In genomic region chr3:114127517-114127916, GRCh38 we compare ENCODE assay signal across 14 cellular contexts. TPM values are rescaled to one million over a fixed set of nuclear protein-coding genes. Genes with fewer than 3 reads are reported as not detected.
DNase-seq lines count a peak whose midpoint lies in the region; ATAC-seq and TF ChIP-seq lines count a peak whose summit lies in the region.
"Had no signal": no experiment of that assay in that cellular context is flagged by ENCODE, and none has a peak within 500 bp of the region (broad histone marks: within the 10 kb centered on the region; RNA-seq: fewer than 3 reads in every experiment).

No MANE protein-coding gene starts in this region.

- H2AFZ ChIP-seq in trophoblast cell (ENCODE audit: insufficient read depth, low read length, poor library complexity) = no peak overlapping the region

- H4K91ac ChIP-seq in trophoblast cell (ENCODE audit: low read depth, low read length) = no peak overlapping the region

- no peak overlapping the region for H2BK120ac ChIP-seq in trophoblast cell (ENCODE audit: insufficient read depth, low read length, poor library complexity)

- no peak overlapping the region for H2BK5ac ChIP-seq in trophoblast cell (ENCODE audit: low read depth, low read length, poor library complexity)

- no peak overlapping the region for H4K12ac ChIP-seq in trophoblast cell (ENCODE audit: low read depth, low read length)

- H4K8ac ChIP-seq in trophoblast cell (ENCODE audit: low read depth, low read length) = no peak overlapping the region

- H3K4me3 ChIP-seq in adipocyte (ENCODE audit: low read length) (no peak overlapping the region), fibroblast of pulmonary artery (replicated peaks; ENCODE audit: low read depth, low read length) (no peak overlapping the region), trophoblast cell (ENCODE audit: low read depth, low read length) (no peak overlapping the region), H7 (ENCODE audit: insufficient read depth, low read depth, low read length) (no peak overlapping the region)

- no peak for TF ChIP-seq CTCF in fibroblast of pulmonary artery (IDR thresholded peaks at IDR 0.05; ENCODE audit: low read length, missing control alignments)

- H3K4me2 ChIP-seq in trophoblast cell (ENCODE audit: low read length) = no peak overlapping the region

- H3K4me1 ChIP-seq in adipocyte (ENCODE audit: control insufficient read depth, insufficient read depth, low read length) (peaks cover 10% of the 10 kb centered on the region), trophoblast cell (ENCODE audit: control insufficient read depth in 1 of 2, insufficient read depth in 2 of 2, low read length in 2 of 2) (peaks cover 0 to 4% of the 10 kb centered on the region in 2 experiments)

- POLR2A ChIA-PET in activated CD8-positive, alpha-beta T cell treated with anti-CD3 and anti-CD28 coated beads, Interleukin-2, amount 10 ng/mL, durations not matched to agents 7 days and 5 days (lab: Charles Lee) = no interaction called here

- H3K18ac ChIP-seq in trophoblast cell (ENCODE audit: low read length) = no peak overlapping the region

- H3K36me3 Mint-ChIP-seq in activated CD8-positive, alpha-beta T cell treated with anti-CD3 and anti-CD28 coated beads, Interleukin-2, amount 10 ng/mL, durations not matched to agents 7 days and 5 days (ENCODE audit: low read depth) = no peaks in the 10 kb centered on the region
- H3K36me3 Mint-ChIP-seq: CD4-positive, alpha-beta memory T cell had no signal

- H3K9me3 ChIP-seq in adipocyte (ENCODE audit: control insufficient read depth, low read length) = no peaks in the 10 kb centered on the region
- H3K9me3 ChIP-seq in trophoblast cell (ENCODE audit: insufficient read depth, low read depth, low read length) = no peaks in the 10 kb centered on the region
- H3K9me3 ChIP-seq: BE2C had no signal

- H3K4me3 Mint-ChIP-seq in activated CD8-positive, alpha-beta T cell treated with anti-CD3 and anti-CD28 coated beads, Interleukin-2, amount 10 ng/mL, durations not matched to agents 7 days and 5 days = no peak overlapping the region
- H3K4me3 Mint-ChIP-seq: CD4-positive, alpha-beta memory T cell had no signal

- H3K36me3 ChIP-seq in adipocyte (ENCODE audit: control insufficient read depth, insufficient read depth, low read length, severe bottlenecking) (no peaks in the 10 kb centered on the region), trophoblast cell (ENCODE audit: control insufficient read depth in 1 of 2, insufficient read depth in 2 of 2, low read length in 2 of 2) (no peaks in the 10 kb centered on the region), H7 (replicated peaks; ENCODE audit: control insufficient read depth, insufficient read depth, low read length) (no peaks in the 10 kb centered on the region)
- H3K36me3 ChIP-seq: BE2C had no signal

- no peak overlapping the region for H3K4ac ChIP-seq in trophoblast cell (ENCODE audit: low read depth, low read length)

- DNase-seq in H4 (ENCODE audit: low spot score) (peak; percentile 51), adipocyte (ENCODE audit: low read depth) (peak; percentile 19), fibroblast of pulmonary artery (ENCODE audit: low read depth) (peak; percentile 34), trophoblast cell (peak; percentile 21 to 90), H7 (no peak)
- no peak for DNase-seq in activated CD8-positive, alpha-beta T cell treated with anti-CD3 and anti-CD28 coated beads, Interleukin-2, amount 10 ng/mL, durations not matched to agents 7 days and 5 days
- DNase-seq: BE2C; CD4-positive, alpha-beta memory T cell; DMS153; DMS79 treated with DMSO at 0.1 percent for 48 hours; GDM1 had no signal

- H3K9ac ChIP-seq in adipocyte (ENCODE audit: low read length) = no peak overlapping the region
- no peak overlapping the region for H3K9ac ChIP-seq in trophoblast cell (ENCODE audit: low read length)

- H3K4me1 Mint-ChIP-seq in activated CD8-positive, alpha-beta T cell treated with anti-CD3 and anti-CD28 coated beads, Interleukin-2, amount 10 ng/mL, durations not matched to agents 7 days and 5 days (ENCODE audit: low read depth) = no peaks in the 10 kb centered on the region
- H3K4me1 Mint-ChIP-seq: CD4-positive, alpha-beta memory T cell had no signal

- H3K27ac ChIP-seq in trophoblast cell (ENCODE audit: low read depth, low read length) = no peak overlapping the region
- H3K27ac ChIP-seq: C4-2B had no signal

- H3K23ac ChIP-seq in trophoblast cell (ENCODE audit: low read length) = no peak overlapping the region

- H3K79me2 ChIP-seq in trophoblast cell (ENCODE audit: control insufficient read depth, insufficient read depth, low read length, poor library complexity) = no peaks in the 10 kb centered on the region

- H3K27ac Mint-ChIP-seq in activated CD8-positive, alpha-beta T cell treated with anti-CD3 and anti-CD28 coated beads, Interleukin-2, amount 10 ng/mL, durations not matched to agents 7 days and 5 days = no peak overlapping the region
- H3K27ac Mint-ChIP-seq: CD4-positive, alpha-beta memory T cell had no signal

- no peak overlapping the region for H2BK12ac ChIP-seq in trophoblast cell (ENCODE audit: low read length)

- no peaks in the 10 kb centered on the region for H3K9me3 Mint-ChIP-seq in activated CD8-positive, alpha-beta T cell treated with anti-CD3 and anti-CD28 coated beads, Interleukin-2, amount 10 ng/mL, durations not matched to agents 7 days and 5 days (ENCODE audit: insufficient read depth)

- ATAC-seq in activated CD8-positive, alpha-beta T cell treated with anti-CD3 and anti-CD28 coated beads, Interleukin-2, amount 10 ng/mL, durations not matched to agents 7 days and 5 days = no peak
- ATAC-seq in HG03460 (IDR thresholded peaks at IDR 0.05; ENCODE audit: unreplicated experiment) = no peak

- H3K27me3 Mint-ChIP-seq in activated CD8-positive, alpha-beta T cell treated with anti-CD3 and anti-CD28 coated beads, Interleukin-2, amount 10 ng/mL, durations not matched to agents 7 days and 5 days (ENCODE audit: low read depth) = peaks cover 3% of the 10 kb centered on the region
- H3K27me3 Mint-ChIP-seq: CD4-positive, alpha-beta memory T cell had no signal

- WGBS in trophoblast cell (ENCODE audit: extremely low coverage, insufficient coverage, insufficient read length) = no CpG with 5 or more reads among the region's 3 CpGs

- H3K14ac ChIP-seq in trophoblast cell (ENCODE audit: low read length) = no peak overlapping the region

- H2AK5ac ChIP-seq in trophoblast cell (ENCODE audit: low read length) = no peak overlapping the region

- CTCF ChIA-PET in activated CD8-positive, alpha-beta T cell treated with anti-CD3 and anti-CD28 coated beads, Interleukin-2, amount 10 ng/mL, durations not matched to agents 7 days and 5 days (lab: Charles Lee) = interaction anchor here (1.1 kb wide), 1 partner anchor 283 kb away, joined by 3 read pairs; no protein-coding TSS in a partner anchor

- H3K27me3 ChIP-seq in adipocyte (replicated peaks; ENCODE audit: control insufficient read depth, insufficient read depth, low read length) (no peaks in the 10 kb centered on the region), trophoblast cell (ENCODE audit: insufficient read depth, low read length) (no peaks in the 10 kb centered on the region), H7 (ENCODE audit: control insufficient read depth, insufficient read depth, low read length) (no peaks in the 10 kb centered on the region)
- H3K27me3 ChIP-seq: BE2C had no signal

- H3K79me1 ChIP-seq in trophoblast cell (ENCODE audit: low read length) = no peaks in the 10 kb centered on the region

RNA-seq across cellular contexts. Expression of gene DRD3, which starts 51.3 kb away (rescaled TPM):
- total RNA-seq in H4 (2014; rRNA removed; shearing (Covaris generic)) = not detected in 2 replicates
- not detected in 2 replicates for polyA plus RNA-seq in trophoblast cell (2013)
- total RNA-seq in H7 (2014; rRNA removed; shearing (Covaris generic)) = not detected in 2 replicates
- total RNA-seq in activated CD8-positive, alpha-beta T cell treated with anti-CD3 and anti-CD28 coated beads, Interleukin-2, amount 10 ng/mL, durations not matched to agents 7 days and 5 days = not detected
- total RNA-seq: HT-29 had no signal
- polyA plus RNA-seq: CD4-positive, alpha-beta memory T cell had no signal

Comparison
In these comparisons a context has a peak if more than half of its experiments do, and no peak if none do; other contexts are left out.
1. DNase-seq: peak in H4 (single experiment), adipocyte (single experiment), fibroblast of pulmonary artery (single experiment) and trophoblast cell (2 of 2); none in H7 (single experiment) and activated CD8-positive, alpha-beta T cell treated with anti-CD3 and anti-CD28 coated beads, Interleukin-2, amount 10 ng/mL, durations not matched to agents 7 days and 5 days (single experiment).